22 cellular contexts compared by ENCODE assay signal in the genomic region with DNA sequence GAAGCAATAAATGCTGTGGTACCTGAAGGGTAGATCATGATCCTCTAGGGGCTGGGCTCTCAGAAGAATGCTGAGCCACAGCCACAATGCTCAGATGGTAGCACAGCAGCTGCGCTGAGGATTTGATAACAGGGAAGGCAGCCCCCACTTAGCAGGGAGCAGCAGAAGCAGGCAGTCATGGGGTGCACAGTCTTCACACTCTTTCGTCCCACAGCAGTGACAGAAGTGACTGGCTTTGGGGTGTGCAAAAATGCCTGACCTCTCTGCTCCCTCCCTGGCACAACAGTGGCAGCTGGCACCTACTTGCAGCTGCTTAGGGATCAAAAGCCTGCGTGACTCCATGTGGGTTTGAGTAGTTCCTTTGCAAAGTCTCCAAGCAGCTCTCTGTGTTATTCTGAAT.
"Had no signal": no experiment of that assay in that cellular context is flagged by ENCODE, and none has a peak within 500 bp of the region (broad histone marks: within the 10 kb centered on the region; RNA-seq: fewer than 3 reads in every experiment).

No MANE protein-coding gene starts in this region.

- H3K27ac ChIP-seq: SJSA1, SK-N-MC had no signal

- H3K4me1 ChIP-seq: SJSA1 had no signal

- H3K27me3 ChIP-seq: SJSA1 had no signal

- H3K36me3 ChIP-seq: SJSA1 had no signal

- DNase-seq: IMR-90, Karpas-422, KG1, MM.1S, NCI-H1092 treated with DMSO at 0.1 percent for 48 hours, NCI-H1436, NCI-H187, NCI-H2029, NCI-H2081 treated with DMSO at 0.1 percent for 48 hours, NCI-H2171, NCI-H226, NCI-H446, NCI-H510A, NCI-H524 treated with DMSO at 0.1 percent for 48 hours, NCI-H69, NCI-H774, Right ventricle myocardium superior, RPMI8226, SIG-M5 had no signal

- H3K9me3 ChIP-seq: SJSA1 had no signal

- H3K4me3 ChIP-seq: SJSA1, SK-N-MC had no signal

- ATAC-seq: HepG2 had no signal
